ENCODE assay signal across 1 cellular context in genomic region chr10:97640868-97641811, GRCh38.
A peak's percentile ranks its signal among the peaks of the same experiment; 100 is the strongest.
TF ChIP-seq lines count a peak whose summit lies in the region.

No MANE protein-coding gene starts in this region.

TF ChIP-seq in Ishikawa, 13 proteins besides CTCF, POLR2A, EP300 and RAD21 (continued from another document):
- no peak for TF ChIP-seq USF1 (IDR thresholded peaks at IDR 0.05)
- TF ChIP-seq EGR1 (IDR thresholded peaks at IDR 0.05): peak; percentile 69
